22 cellular contexts compared by ENCODE assay signal in genomic region chr3:72048873-72049272, GRCh38.
DNase-seq lines count a peak whose midpoint lies in the region; ATAC-seq, FAIRE-seq and TF ChIP-seq lines count a peak whose summit lies in the region.
"Had no signal": no experiment of that assay in that cellular context is flagged by ENCODE, and none has a peak within 500 bp of the region (broad histone marks: within the 10 kb centered on the region; RNA-seq: fewer than 3 reads in every experiment).

No MANE protein-coding gene starts in this region.

- TF ChIP-seq CTCF in right lobe of liver (IDR thresholded peaks at IDR 0.05) (no peak), HepG2 (CRISPR knock-in tag; IDR thresholded peaks at IDR 0.05) (no peak), neutrophil (IDR thresholded peaks at IDR 0.05) (no peak)

- no peaks in the 10 kb centered on the region for H3K9me3 ChIP-seq in right lobe of liver
- no peaks in the 10 kb centered on the region for H3K9me3 ChIP-seq in HepG2 (ENCODE audit: low read length)
- no peaks in the 10 kb centered on the region for H3K9me3 ChIP-seq in neutrophil
- no peaks in the 10 kb centered on the region for H3K9me3 ChIP-seq in small intestine (ENCODE audit: control insufficient read depth, low read depth)
- H3K9me3 ChIP-seq: BE2C, BLaER1, Caco-2 had no signal

- in situ Hi-C loops in HepG2 (cut with HindIII; ENCODE audit: extremely low pct_ligation_motif_present, low pct_unique_long_range_greater_than_20kb) = no loop called here

- H3K4me3 ChIP-seq in right lobe of liver (no peak overlapping the region), HepG2 (replicated peaks in 1 of 3; ENCODE audit: insufficient read depth in 1 of 3, low read depth in 2 of 3, low read length in 3 of 3) (no peak overlapping the region), neutrophil (ENCODE audit: low read depth in 1 of 2, low read length in 1 of 2) (no peak overlapping the region), small intestine (ENCODE audit: low read depth in 1 of 2, low read length in 2 of 2) (no peak overlapping the region)
- H3K4me3 ChIP-seq: BLaER1 had no signal

- no peaks in the 10 kb centered on the region for H3K36me3 Mint-ChIP-seq in dendritic cell treated with granulocyte-macrophage colony-stimulating factor and Interleukin-4, amounts not matched to agents 40 ng/mL and 50 ng/mL, for 4 days (ENCODE audit: low read depth)
- H3K36me3 Mint-ChIP-seq: CD8-positive, alpha-beta T cell had no signal

- H3K36me3 ChIP-seq in right lobe of liver = no peaks in the 10 kb centered on the region
- no peaks in the 10 kb centered on the region for H3K36me3 ChIP-seq in HepG2 (replicated peaks in 1 of 2; ENCODE audit: control insufficient read depth in 1 of 2, insufficient read depth in 2 of 2, low read length in 2 of 2)
- H3K36me3 ChIP-seq in neutrophil = no peaks in the 10 kb centered on the region
- no peaks in the 10 kb centered on the region for H3K36me3 ChIP-seq in small intestine (ENCODE audit: control insufficient read depth in 2 of 2, insufficient read depth in 2 of 2, low read length in 2 of 2)
- H3K36me3 ChIP-seq: BE2C, BLaER1 had no signal

- no peak overlapping the region for H3K4me2 ChIP-seq in HepG2 (ENCODE audit: low read depth, low read length)
- H3K4me2 ChIP-seq: BLaER1 had no signal

- FAIRE-seq in HepG2 (lab: Jason Lieb, UNC) (no peak), small intestine (lab: Jason Lieb, UNC) (no peak)
- FAIRE-seq: A204.1, D721Med, G401.6, GM12891, GM19239 had no signal

- BruUV-seq in HepG2 (replicated peaks; lab: Mats Ljungman, UMichigan) = no TSS peak

- H3K4me3 Mint-ChIP-seq in dendritic cell treated with granulocyte-macrophage colony-stimulating factor and Interleukin-4, amounts not matched to agents 40 ng/mL and 50 ng/mL, for 4 days = peak overlapping the region; percentile 27
- H3K4me3 Mint-ChIP-seq: CD4-positive, alpha-beta T cell; CD8-positive, alpha-beta T cell had no signal

- H3K79me2 ChIP-seq in HepG2 (ENCODE audit: insufficient read depth, low read length) = no peaks in the 10 kb centered on the region

- H3K9ac ChIP-seq in HepG2 (ENCODE audit: insufficient read depth, low read depth, low read length) = no peak overlapping the region
- H3K9ac ChIP-seq: BLaER1 had no signal

- H2AFZ ChIP-seq in HepG2 (ENCODE audit: low read length) = no peak overlapping the region

- peaks cover 4% of the 10 kb centered on the region for H3K27me3 Mint-ChIP-seq in dendritic cell treated with granulocyte-macrophage colony-stimulating factor and Interleukin-4, amounts not matched to agents 40 ng/mL and 50 ng/mL, for 4 days
- H3K27me3 Mint-ChIP-seq: CD4-positive, alpha-beta T cell had no signal

- no peaks in the 10 kb centered on the region for H3K9me3 Mint-ChIP-seq in dendritic cell treated with granulocyte-macrophage colony-stimulating factor and Interleukin-4, amounts not matched to agents 40 ng/mL and 50 ng/mL, for 4 days
- H3K9me3 Mint-ChIP-seq: CD4-positive, alpha-beta T cell; CD8-positive, alpha-beta T cell had no signal

- H3K27ac Mint-ChIP-seq in dendritic cell treated with granulocyte-macrophage colony-stimulating factor and Interleukin-4, amounts not matched to agents 40 ng/mL and 50 ng/mL, for 4 days = no peak overlapping the region
- H3K27ac Mint-ChIP-seq: CD4-positive, alpha-beta T cell; CD8-positive, alpha-beta T cell had no signal

- intact Hi-C loops in right lobe of liver (cut with DNase I) = no loop called here
- intact Hi-C loops in HepG2 (cut with micrococcal nuclease; ENCODE audit: unreplicated experiment) = no loop called here
- intact Hi-C loops in dendritic cell treated with granulocyte-macrophage colony-stimulating factor and Interleukin-4, amounts not matched to agents 40 ng/mL and 50 ng/mL, for 4 days (cut with micrococcal nuclease) = no loop called here

- WGBS in right lobe of liver (ENCODE audit: insufficient coverage, low coverage, low lambda C conversion rate, missing lambda C conversion rate) = 48% methylated on average over 5 of the region's 5 CpGs
- WGBS in HepG2 (ENCODE audit: low lambda C conversion rate) = 45% methylated on average over 5 of the region's 5 CpGs
- WGBS in small intestine, 3 donors = 77 to 88% (median 82%) methylated on average over 5 of the region's 5 CpGs

- H3K27me3 ChIP-seq in right lobe of liver (no peaks in the 10 kb centered on the region), HepG2 (ENCODE audit: control insufficient read depth in 1 of 2, insufficient read depth in 2 of 2, low read length in 2 of 2) (no peaks in the 10 kb centered on the region), neutrophil (no peaks in the 10 kb centered on the region), small intestine (ENCODE audit: control insufficient read depth in 2 of 2, insufficient read depth in 2 of 2, low read length in 2 of 2) (no peaks in the 10 kb centered on the region)
- H3K27me3 ChIP-seq: BE2C, BLaER1 had no signal

- H4K20me1 ChIP-seq in HepG2 (ENCODE audit: insufficient read depth, low read length) = no peaks in the 10 kb centered on the region
- H4K20me1 ChIP-seq: BLaER1 had no signal

- TF ChIP-seq RAD21 in HepG2 (CRISPR knock-in tag; IDR thresholded peaks at IDR 0.05) = no peak

- TF ChIP-seq EP300 in HepG2 (IDR thresholded peaks at IDR 0.05; ENCODE audit: low read depth in 2 of 2, low read length in 2 of 2) = no peak
- TF ChIP-seq EP300 in HepG2 (CRISPR knock-in tag; IDR thresholded peaks at IDR 0.05; ENCODE audit: borderline replicate concordance) = no peak

- peaks cover 37% of the 10 kb centered on the region for H3K4me1 Mint-ChIP-seq in dendritic cell treated with granulocyte-macrophage colony-stimulating factor and Interleukin-4, amounts not matched to agents 40 ng/mL and 50 ng/mL, for 4 days (ENCODE audit: low read depth)

- ATAC-seq in right lobe of liver = peak; percentile 58 to 84 (median 68)
- ATAC-seq in HepG2 = no peak
- ATAC-seq: CD8-positive, alpha-beta T cell had no signal

- H3K27ac ChIP-seq in right lobe of liver (peak overlapping the region in 1 of 3 donors; percentile 34), HepG2 (ENCODE audit: extremely low read length, insufficient read depth, low read length) (no peak overlapping the region), neutrophil (peak overlapping the region; percentile 60), small intestine (ENCODE audit: low read depth in 1 of 2, low read length in 1 of 2) (no peak overlapping the region)
- H3K27ac ChIP-seq: BLaER1 had no signal

- H3K4me1 ChIP-seq in right lobe of liver (peaks cover 0 to 23% (median 0%) of the 10 kb centered on the region in 4 donors), HepG2 (ENCODE audit: insufficient read depth, low read length) (no peaks in the 10 kb centered on the region), neutrophil (ENCODE audit: control insufficient read depth in 1 of 2, insufficient read depth in 1 of 2, low read depth in 1 of 2, low read length in 1 of 2) (peaks cover 21 to 27% of the 10 kb centered on the region in 2 experiments), small intestine (ENCODE audit: control insufficient read depth in 2 of 2, insufficient read depth in 1 of 2, low read depth in 1 of 2, low read length in 1 of 2) (no peaks in the 10 kb centered on the region)
- H3K4me1 ChIP-seq: BE2C, BLaER1, Caco-2 had no signal

- TF ChIP-seq POLR2A in right lobe of liver (IDR thresholded peaks at IDR 0.05) = no peak
- TF ChIP-seq POLR2A in HepG2 (IDR thresholded peaks at IDR 0.05; ENCODE audit: insufficient read depth in 1 of 2, low read depth in 2 of 2, low read length in 2 of 2) = no peak

- CTCF ChIA-PET in HepG2 (lab: Yijun Ruan, JAX; ENCODE audit: low intra/inter-chr PET ratio, low total read pairs) = no interaction called here

- POLR2A ChIA-PET in HepG2 (lab: Yijun Ruan, JAX) = no interaction called here

- DNase-seq in right lobe of liver = peak; percentile 32 to 62 (median 61)
- DNase-seq in HepG2 (ENCODE audit: low spot score) = no peak
- no peak for DNase-seq in small intestine
- DNase-seq in stimulated activated CD4-positive, alpha-beta T cell treated with anti-CD3 and anti-CD28 coated beads, Interleukin-4, amount 100 ng/mL, for 1 hour = no peak
- DNase-seq: 8988T; ACHN; BE2C; C1 segment of cervical spinal cord; Caco-2; Calu3; CD4-positive, alpha-beta T cell; CD8-positive, alpha-beta T cell; DMS79 treated with DMSO at 0.1 percent for 48 hours; GF-D8 had no signal

TF ChIP-seq in HepG2, 621 proteins besides CTCF, POLR2A, EP300 and RAD21 (continues in another document):
- TF ChIP-seq SALL2 (CRISPR knock-in tag; IDR thresholded peaks at IDR 0.05) = no peak
- TF ChIP-seq EZH2 (conservative IDR thresholded peaks at IDR 0.05; ENCODE audit: low read depth, low read length) = no peak
- TF ChIP-seq ZSCAN25 (CRISPR knock-in tag; IDR thresholded peaks at IDR 0.05) = no peak
- TF ChIP-seq ZFP37 (CRISPR knock-in tag; IDR thresholded peaks at IDR 0.05; ENCODE audit: borderline replicate concordance) = no peak
- no peak for TF ChIP-seq MBNL3 (CRISPR knock-in tag; conservative IDR thresholded peaks at IDR 0.05)
- no peak for TF ChIP-seq ZNF550 (CRISPR knock-in tag; IDR thresholded peaks at IDR 0.05; ENCODE audit: borderline replicate concordance)

Comparison
In these comparisons a context has a peak if more than half of its experiments do, and no peak if none do; other contexts are left out.
1. DNase-seq: peak in right lobe of liver (3 of 3); none in HepG2 (single experiment), small intestine (single experiment) and stimulated activated CD4-positive, alpha-beta T cell treated with anti-CD3 and anti-CD28 coated beads, Interleukin-4, amount 100 ng/mL, for 1 hour (single experiment).